Comparison of ENCODE assay signal across 10 cellular contexts in genomic region chr6:41373919-41374617, GRCh38. TPM values are rescaled to one million over a fixed set of nuclear protein-coding genes. Genes with fewer than 3 reads are reported as not detected.
DNase-seq lines count a peak whose midpoint lies in the region; ATAC-seq and TF ChIP-seq lines count a peak whose summit lies in the region.
"Had no signal": no experiment of that assay in that cellular context is flagged by ENCODE, and none has a peak within 500 bp of the region (broad histone marks: within the 10 kb centered on the region; RNA-seq: fewer than 3 reads in every experiment).

No MANE protein-coding gene starts in this region.

- peak overlapping the region; percentile 82 for H3K4me3 Mint-ChIP-seq in neural progenitor cell

- peaks cover 0 to 83% (median 51%) of the 10 kb centered on the region in 45 donors for H3K27me3 ChIP-seq in dorsolateral prefrontal cortex
- H3K27me3 ChIP-seq in neural progenitor cell, result peaks cover 100% of the 10 kb centered on the region

- no peak overlapping the region for H3K9ac ChIP-seq in neural progenitor cell

- peaks cover 90% of the 10 kb centered on the region for H3K27me3 Mint-ChIP-seq in neural progenitor cell (ENCODE audit: insufficient read depth, low read depth)

- H3K27ac ChIP-seq in dorsolateral prefrontal cortex, result no peak overlapping the region
- H3K27ac ChIP-seq in neural progenitor cell, result no peak overlapping the region
- H3K27ac ChIP-seq: adrenal gland had no signal

- no peaks in the 10 kb centered on the region for H3K79me2 ChIP-seq in neural progenitor cell (ENCODE audit: low read depth)

- peaks cover 53% of the 10 kb centered on the region for H3K4me1 Mint-ChIP-seq in neural progenitor cell

- peak overlapping the region; percentile 76 for H3K4me2 ChIP-seq in neural progenitor cell

- H3K9me3 Mint-ChIP-seq in neural progenitor cell, result no peaks in the 10 kb centered on the region

- intact Hi-C loops in dorsolateral prefrontal cortex (cut with DNase I), result loop anchor here (5.0 kb wide), 2 partner anchors 48 to 173 kb away; partner anchors contain the start of gene FOXP4 (in 2 of the 2)

- no peaks in the 10 kb centered on the region for H3K9me3 ChIP-seq in neural progenitor cell (ENCODE audit: low read depth)
- H3K9me3 ChIP-seq: adrenal gland had no signal

- ATAC-seq in HG02678 (IDR thresholded peaks at IDR 0.05; ENCODE audit: unreplicated experiment), result no peak
- ATAC-seq in GM21360 (IDR thresholded peaks at IDR 0.05; ENCODE audit: unreplicated experiment), result no peak

- peaks cover 75% of the 10 kb centered on the region for H4K20me1 ChIP-seq in neural progenitor cell (ENCODE audit: low read depth)

- peaks cover 55% of the 10 kb centered on the region for H3F3A ChIP-seq in neural progenitor cell (ENCODE audit: low read depth)

- no peak overlapping the region for H3K27ac Mint-ChIP-seq in neural progenitor cell

- peak overlapping the region; percentile 70 for H2AFZ ChIP-seq in neural progenitor cell (replicated peaks)

- DNase-seq in DMS79 treated with DMSO at 0.1 percent for 48 hours (lab: John Stamatoyannopoulos, UW), result peak; percentile 67
- no peak for DNase-seq in DMS79 (lab: John Stamatoyannopoulos, UW)
- DNase-seq in NCI-H1105 treated with DMSO at 0.1 percent for 48 hours (lab: John Stamatoyannopoulos, UW), result peak; percentile 51
- DNase-seq in dorsolateral prefrontal cortex, result no peak
- peak; percentile 77 for DNase-seq in neural progenitor cell (ENCODE audit: low spot score)
- no peak for DNase-seq in pons (ENCODE audit: low spot score)
- DNase-seq: adrenal gland, NCI-H345 had no signal

- H3K36me3 ChIP-seq in neural progenitor cell, result no peaks in the 10 kb centered on the region
- H3K36me3 ChIP-seq: adrenal gland had no signal

- H3K4me3 ChIP-seq in dorsolateral prefrontal cortex (peak overlapping the region in 51 of 59 donors; percentile 5 to 67 (median 35)), neural progenitor cell (peak overlapping the region; percentile 16)

- no peaks in the 10 kb centered on the region for H3K36me3 Mint-ChIP-seq in neural progenitor cell

- TF ChIP-seq CTCF in dorsolateral prefrontal cortex (IDR thresholded peaks at IDR 0.05 in 54 of 56, conservative IDR thresholded peaks at IDR 0.05 in 2 of 56; ENCODE audit: low read depth in 1 of 56, partially characterized antibody in 56 of 56) (peak in 3 of 56 donors; percentile 7 to 9 (median 8)), neural progenitor cell (IDR thresholded peaks at IDR 0.05) (no peak)

- peaks cover 41% of the 10 kb centered on the region for H3K4me1 ChIP-seq in neural progenitor cell

RNA-seq across cellular contexts. Expression of gene NCR2, which starts 38.7 kb away (rescaled TPM):
- total RNA-seq in dorsolateral prefrontal cortex (not detected), neural progenitor cell (ENCODE audit: low replicate concordance) (not detected in 2 replicates)
- total RNA-seq: adrenal gland had no signal

Comparison
In these comparisons a context has a peak if more than half of its experiments do, and no peak if none do; other contexts are left out.
1. DNase-seq: peak in DMS79 treated with DMSO at 0.1 percent for 48 hours (single experiment), NCI-H1105 treated with DMSO at 0.1 percent for 48 hours (single experiment) and neural progenitor cell (single experiment); none in DMS79 (single experiment), dorsolateral prefrontal cortex (0 of 10) and pons (single experiment).